ENCODE assay signal across 22 cellular contexts in genomic region chr16:69344171-69344570, GRCh38. TPM values are rescaled to one million over a fixed set of nuclear protein-coding genes. Genes with fewer than 3 reads are reported as not detected.
DNase-seq lines count a peak whose midpoint lies in the region; ATAC-seq, FAIRE-seq and TF ChIP-seq lines count a peak whose summit lies in the region.
"Had no signal": no experiment of that assay in that cellular context is flagged by ENCODE, and none has a peak within 500 bp of the region (broad histone marks: within the 10 kb centered on the region; RNA-seq: fewer than 3 reads in every experiment).

No MANE protein-coding gene starts in this region.

- intact Hi-C loops in HepG2 (cut with micrococcal nuclease; ENCODE audit: unreplicated experiment) = no loop called here
- intact Hi-C loops in right lobe of liver (cut with DNase I) = no loop called here

- H3K27ac ChIP-seq in HepG2 (ENCODE audit: extremely low read length, insufficient read depth, low read length) (no peak overlapping the region), right lobe of liver (no peak overlapping the region), layer of hippocampus (ENCODE audit: low read depth, low read length) (peak overlapping the region; percentile 71), substantia nigra (ENCODE audit: low read depth, low read length, poor library complexity, severe bottlenecking) (peak overlapping the region; percentile 55)
- H3K27ac ChIP-seq: BLaER1, GM23248, HL-60 had no signal

- H3K27me3 ChIP-seq in HepG2 (ENCODE audit: control insufficient read depth in 1 of 2, insufficient read depth in 2 of 2, low read length in 2 of 2) (no peaks in the 10 kb centered on the region; a peak in 1 of 5 replicates), right lobe of liver (no peaks in the 10 kb centered on the region), layer of hippocampus (ENCODE audit: control insufficient read depth, insufficient read depth, low read length) (no peaks in the 10 kb centered on the region)
- H3K27me3 ChIP-seq: BLaER1 had no signal

- H3K4me2 ChIP-seq in HepG2 (ENCODE audit: low read depth, low read length) = no peak overlapping the region
- H3K4me2 ChIP-seq: BLaER1 had no signal

- no peak for FAIRE-seq in HepG2 (lab: Jason Lieb, UNC)
- FAIRE-seq: GM12892, GM18507 had no signal

- no peak for TF ChIP-seq EP300 in HepG2 (IDR thresholded peaks at IDR 0.05; ENCODE audit: low read depth in 2 of 2, low read length in 2 of 2)
- TF ChIP-seq EP300 in HepG2 (CRISPR knock-in tag; IDR thresholded peaks at IDR 0.05; ENCODE audit: borderline replicate concordance) = no peak

- H4K20me1 ChIP-seq in HepG2 (ENCODE audit: insufficient read depth, low read length) = no peaks in the 10 kb centered on the region

- H3K4me3 ChIP-seq in HepG2 (replicated peaks in 1 of 3; ENCODE audit: insufficient read depth in 1 of 3, low read depth in 2 of 3, low read length in 3 of 3) (no peak overlapping the region), right lobe of liver (no peak overlapping the region)
- H3K4me3 ChIP-seq: BLaER1, GM23248 had no signal

- WGBS in HepG2 (ENCODE audit: low lambda C conversion rate) = 98% methylated on average over 5 of the region's 5 CpGs
- 98% methylated on average over 5 of the region's 5 CpGs for WGBS in right lobe of liver (ENCODE audit: insufficient coverage, low coverage, low lambda C conversion rate, missing lambda C conversion rate)

- H3K9ac ChIP-seq in HepG2 (ENCODE audit: insufficient read depth, low read depth, low read length) = no peak overlapping the region
- H3K9ac ChIP-seq: BLaER1, GM23248 had no signal

- no peak for TF ChIP-seq RAD21 in HepG2 (CRISPR knock-in tag; IDR thresholded peaks at IDR 0.05)

- in situ Hi-C loops in HepG2 (cut with HindIII; ENCODE audit: extremely low pct_ligation_motif_present, low pct_unique_long_range_greater_than_20kb) = no loop called here

- TF ChIP-seq POLR2A in HepG2 (IDR thresholded peaks at IDR 0.05; ENCODE audit: insufficient read depth in 1 of 2, low read depth in 2 of 2, low read length in 2 of 2) (no peak), right lobe of liver (IDR thresholded peaks at IDR 0.05) (no peak)

- H3K36me3 ChIP-seq in HepG2 (replicated peaks in 1 of 2; ENCODE audit: control insufficient read depth in 1 of 2, insufficient read depth in 2 of 2, low read length in 2 of 2) (peaks cover 8 to 24% of the 10 kb centered on the region in 2 experiments), right lobe of liver (peaks cover 0 to 29% (median 5%) of the 10 kb centered on the region in 4 donors)

- H3K4me1 ChIP-seq in HepG2 (ENCODE audit: insufficient read depth, low read length) (peaks cover 20% of the 10 kb centered on the region), right lobe of liver (peaks cover 0 to 9% (median 3%) of the 10 kb centered on the region in 4 donors)

- H2AFZ ChIP-seq in HepG2 (ENCODE audit: low read length) = no peak overlapping the region
- H2AFZ ChIP-seq: GM23248 had no signal

- H3K9me3 ChIP-seq in HepG2 (ENCODE audit: low read length) (no peaks in the 10 kb centered on the region), right lobe of liver (no peaks in the 10 kb centered on the region)
- H3K9me3 ChIP-seq: BLaER1 had no signal

- BruUV-seq in HepG2 (replicated peaks; lab: Mats Ljungman, UMichigan) = no TSS peak

- POLR2A ChIA-PET in HepG2 (lab: Yijun Ruan, JAX) = interaction anchor here (1.6 kb wide), 1 partner anchor 156 kb away, joined by 3 read pairs; no protein-coding TSS in a partner anchor

- no peak for ATAC-seq in HepG2
- no peak for ATAC-seq in right lobe of liver

- H3K79me2 ChIP-seq in HepG2 (ENCODE audit: insufficient read depth, low read length) = peaks cover 29% of the 10 kb centered on the region

- CTCF ChIA-PET in HepG2 (lab: Yijun Ruan, JAX; ENCODE audit: low intra/inter-chr PET ratio, low total read pairs) = no interaction called here

- DNase-seq in HepG2 (ENCODE audit: low spot score) (no peak), right lobe of liver (no peak), substantia nigra (lab: John Stamatoyannopoulos, UW) (peak in 1 of 49 donors; percentile 6), OCI-M2 (lab: John Stamatoyannopoulos, UW; ENCODE audit: unreplicated experiment) (no peak), mesenteric fat pad (ENCODE audit: low spot score) (no peak)
- DNase-seq in activated T-cell treated with anti-CD3 and anti-CD28 coated beads, Interleukin-2, amount 50 U/mL, for 1 hour = no peak
- DNase-seq: 8988T; CD4-positive, alpha-beta memory T cell; DMS153; DMS79; GDM1; GM23248; HCEC 1CT had no signal

- TF ChIP-seq CTCF in HepG2 (CRISPR knock-in tag; IDR thresholded peaks at IDR 0.05) = no peak
- TF ChIP-seq CTCF in right lobe of liver (IDR thresholded peaks at IDR 0.05) = no peak

RNA-seq across cellular contexts. Expression of gene NIP7, which starts 4.6 kb away (rescaled TPM):
- total RNA-seq in HepG2 (2016; rRNA removed; fragmentation: Illumina TruSeq; extraction: Trizol) = 114 and 144 TPM in 2 replicates
- 18.2 and 22.3 TPM in 2 replicates for total RNA-seq in HepG2 (2016; cell fraction: cytosol; rRNA removed; fragmentation: Illumina TruSeq; extraction: Trizol; ENCODE audit: low read depth)
- 111 and 158 TPM in 2 replicates for total RNA-seq in HepG2 (2016; cell fraction: insoluble cytoplasmic fraction; rRNA removed; fragmentation: Illumina TruSeq; extraction: Trizol)
- 44.6 and 49.9 TPM in 2 replicates for total RNA-seq in HepG2 (2016; cell fraction: membrane; rRNA removed; fragmentation: Illumina TruSeq; extraction: Trizol)
- total RNA-seq in HepG2 (2016; cell fraction: nucleus; rRNA removed; fragmentation: Illumina TruSeq; extraction: Trizol) = 41.5 and 45.6 TPM in 2 replicates
- 14.0 and 15.3 TPM in 2 replicates for polyA plus RNA-seq in HepG2 (2011; rRNA removed)
- polyA plus RNA-seq in HepG2 (2011; cell fraction: cytosol; rRNA removed) = 14.2 and 20.2 TPM in 2 replicates
- 6.7 and 10.3 TPM in 2 replicates for polyA plus RNA-seq in HepG2 (2011; cell fraction: nucleus; rRNA removed)
- polyA plus RNA-seq in HepG2 (2012) = 36.0 and 46.6 TPM in 2 replicates
- 8.3 and 9.9 TPM in 2 replicates for polyA plus RNA-seq in HepG2 (2016; cell fraction: cytosol; fragmentation: Illumina TruSeq; extraction: Trizol; ENCODE audit: low read depth)
- polyA plus RNA-seq in HepG2 (2016; cell fraction: insoluble cytoplasmic fraction; fragmentation: Illumina TruSeq; extraction: Trizol; ENCODE audit: low read depth) = 140 and 161 TPM in 2 replicates
- polyA plus RNA-seq in HepG2 (2016; cell fraction: membrane; fragmentation: Illumina TruSeq; extraction: Trizol; ENCODE audit: low read depth) = 25.6 and 25.8 TPM in 2 replicates
- 69.5 and 74.1 TPM in 2 replicates for polyA plus RNA-seq in HepG2 (2016; cell fraction: nucleus; fragmentation: Illumina TruSeq; extraction: Trizol; ENCODE audit: insufficient read depth, low read depth)
- 18.1 and 22.6 TPM in 2 replicates for polyA minus RNA-seq in HepG2 (2011; rRNA and poly(A)+ RNA removed; ENCODE audit: low replicate concordance)
- 14.7 and 15.0 TPM in 2 replicates for polyA minus RNA-seq in HepG2 (2011; cell fraction: cytosol; rRNA and poly(A)+ RNA removed)
- 21.9 and 26.0 TPM in 2 replicates for polyA minus RNA-seq in HepG2 (2011; cell fraction: nucleus; rRNA and poly(A)+ RNA removed)
- 10 to 100 TPM in 3 of 6 experiments, 1 to 10 TPM in 3; 6.9 to 11.3 (median 9.4) TPM for total RNA-seq in right lobe of liver
- 32.8 TPM for total RNA-seq in mesenteric fat pad

RNA-seq across cellular contexts. Expression of gene COG8, which starts 4.8 kb away (rescaled TPM):
- total RNA-seq in HepG2 (2016; rRNA removed; fragmentation: Illumina TruSeq; extraction: Trizol) (52.1 and 55.3 TPM in 2 replicates), right lobe of liver (10 to 100 TPM; 16.0 to 35.5 (median 25.3) TPM), mesenteric fat pad (25.0 TPM)
- total RNA-seq in HepG2 (2016; cell fraction: cytosol; rRNA removed; fragmentation: Illumina TruSeq; extraction: Trizol; ENCODE audit: low read depth) = 10.7 and 10.9 TPM in 2 replicates
- 51.4 and 55.0 TPM in 2 replicates for total RNA-seq in HepG2 (2016; cell fraction: insoluble cytoplasmic fraction; rRNA removed; fragmentation: Illumina TruSeq; extraction: Trizol)
- 19.3 and 21.7 TPM in 2 replicates for total RNA-seq in HepG2 (2016; cell fraction: membrane; rRNA removed; fragmentation: Illumina TruSeq; extraction: Trizol)
- 36.9 and 39.9 TPM in 2 replicates for total RNA-seq in HepG2 (2016; cell fraction: nucleus; rRNA removed; fragmentation: Illumina TruSeq; extraction: Trizol)
- 45.5 and 53.9 TPM in 2 replicates for polyA plus RNA-seq in HepG2 (2011; rRNA removed)
- 41.6 and 42.2 TPM in 2 replicates for polyA plus RNA-seq in HepG2 (2011; cell fraction: cytosol; rRNA removed)
- polyA plus RNA-seq in HepG2 (2011; cell fraction: nucleus; rRNA removed) = 54.2 and 55.8 TPM in 2 replicates
- polyA plus RNA-seq in HepG2 (2012) = 25.6 and 25.8 TPM in 2 replicates
- polyA plus RNA-seq in HepG2 (2016; cell fraction: cytosol; fragmentation: Illumina TruSeq; extraction: Trizol; ENCODE audit: low read depth) = 4.5 and 4.6 TPM in 2 replicates
- 43.6 and 45.3 TPM in 2 replicates for polyA plus RNA-seq in HepG2 (2016; cell fraction: insoluble cytoplasmic fraction; fragmentation: Illumina TruSeq; extraction: Trizol; ENCODE audit: low read depth)
- polyA plus RNA-seq in HepG2 (2016; cell fraction: membrane; fragmentation: Illumina TruSeq; extraction: Trizol; ENCODE audit: low read depth) = 8.1 and 10.3 TPM in 2 replicates
- polyA plus RNA-seq in HepG2 (2016; cell fraction: nucleus; fragmentation: Illumina TruSeq; extraction: Trizol; ENCODE audit: insufficient read depth, low read depth) = 58.0 and 62.4 TPM in 2 replicates
- polyA minus RNA-seq in HepG2 (2011; rRNA and poly(A)+ RNA removed; ENCODE audit: low replicate concordance) = 107 and 148 TPM in 2 replicates
- 58.2 and 58.3 TPM in 2 replicates for polyA minus RNA-seq in HepG2 (2011; cell fraction: cytosol; rRNA and poly(A)+ RNA removed)
- 63.6 and 70.5 TPM in 2 replicates for polyA minus RNA-seq in HepG2 (2011; cell fraction: nucleus; rRNA and poly(A)+ RNA removed)

RNA-seq across cellular contexts. Expression of gene TMED6, which starts 7.4 kb away (rescaled TPM):
- total RNA-seq in HepG2 (2016; rRNA removed; fragmentation: Illumina TruSeq; extraction: Trizol) (6.4 and 14.4 TPM in 2 replicates), right lobe of liver (1 to 10 TPM; 1.6 to 9.9 (median 2.6) TPM), mesenteric fat pad (1.2 TPM)
- total RNA-seq in HepG2 (2016; cell fraction: cytosol; rRNA removed; fragmentation: Illumina TruSeq; extraction: Trizol; ENCODE audit: low read depth) = 2.9 and 4.8 TPM in 2 replicates
- total RNA-seq in HepG2 (2016; cell fraction: insoluble cytoplasmic fraction; rRNA removed; fragmentation: Illumina TruSeq; extraction: Trizol) = 9.7 and 13.1 TPM in 2 replicates
- 4.0 and 4.4 TPM in 2 replicates for total RNA-seq in HepG2 (2016; cell fraction: membrane; rRNA removed; fragmentation: Illumina TruSeq; extraction: Trizol)
- total RNA-seq in HepG2 (2016; cell fraction: nucleus; rRNA removed; fragmentation: Illumina TruSeq; extraction: Trizol) = 9.6 and 11.2 TPM in 2 replicates
- 9.8 and 10.5 TPM in 2 replicates for polyA plus RNA-seq in HepG2 (2011; rRNA removed)
- polyA plus RNA-seq in HepG2 (2011; cell fraction: cytosol; rRNA removed) = 8.0 and 12.8 TPM in 2 replicates
- 3.0 and 4.5 TPM in 2 replicates for polyA plus RNA-seq in HepG2 (2011; cell fraction: nucleus; rRNA removed)
- 6.0 and 10.3 TPM in 2 replicates for polyA plus RNA-seq in HepG2 (2012)
- polyA plus RNA-seq in HepG2 (2016; cell fraction: cytosol; fragmentation: Illumina TruSeq; extraction: Trizol; ENCODE audit: low read depth) = 3.8 and 4.3 TPM in 2 replicates
- polyA plus RNA-seq in HepG2 (2016; cell fraction: insoluble cytoplasmic fraction; fragmentation: Illumina TruSeq; extraction: Trizol; ENCODE audit: low read depth) = 7.5 and 10.5 TPM in 2 replicates
- 3.5 and 4.2 TPM in 2 replicates for polyA plus RNA-seq in HepG2 (2016; cell fraction: membrane; fragmentation: Illumina TruSeq; extraction: Trizol; ENCODE audit: low read depth)
- 17.8 and 20.3 TPM in 2 replicates for polyA plus RNA-seq in HepG2 (2016; cell fraction: nucleus; fragmentation: Illumina TruSeq; extraction: Trizol; ENCODE audit: insufficient read depth, low read depth)
- 1.3 and 10.3 TPM in 2 replicates for polyA minus RNA-seq in HepG2 (2011; rRNA and poly(A)+ RNA removed; ENCODE audit: low replicate concordance)
- polyA minus RNA-seq in HepG2 (2011; cell fraction: cytosol; rRNA and poly(A)+ RNA removed) = 1.6 and 2.7 TPM in 2 replicates
- polyA minus RNA-seq in HepG2 (2011; cell fraction: nucleus; rRNA and poly(A)+ RNA removed) = 6.2 and 6.7 TPM in 2 replicates
- total RNA-seq: Daoy, GM23248, H4 had no signal
- polyA plus RNA-seq: AG04450, CD14-positive monocyte had no signal

RNA-seq across cellular contexts. Expression of gene PDF, which starts 13.8 kb away (rescaled TPM):
- total RNA-seq in HepG2 (2016; rRNA removed; fragmentation: Illumina TruSeq; extraction: Trizol) = 26.8 and 48.8 TPM in 2 replicates
- total RNA-seq in HepG2 (2016; cell fraction: cytosol; rRNA removed; fragmentation: Illumina TruSeq; extraction: Trizol; ENCODE audit: low read depth) = 18.2 and 24.6 TPM in 2 replicates
- 28.5 and 44.0 TPM in 2 replicates for total RNA-seq in HepG2 (2016; cell fraction: insoluble cytoplasmic fraction; rRNA removed; fragmentation: Illumina TruSeq; extraction: Trizol)
- total RNA-seq in HepG2 (2016; cell fraction: membrane; rRNA removed; fragmentation: Illumina TruSeq; extraction: Trizol) = 38.4 and 44.7 TPM in 2 replicates
- total RNA-seq in HepG2 (2016; cell fraction: nucleus; rRNA removed; fragmentation: Illumina TruSeq; extraction: Trizol) = 29.9 and 30.3 TPM in 2 replicates
- 12.4 and 15.5 TPM in 2 replicates for polyA plus RNA-seq in HepG2 (2011; rRNA removed)
- polyA plus RNA-seq in HepG2 (2011; cell fraction: cytosol; rRNA removed) = 22.8 and 23.1 TPM in 2 replicates
- 24.7 and 25.0 TPM in 2 replicates for polyA plus RNA-seq in HepG2 (2011; cell fraction: nucleus; rRNA removed)
- 6.4 and 8.7 TPM in 2 replicates for polyA plus RNA-seq in HepG2 (2012)
- 23.5 and 29.1 TPM in 2 replicates for polyA plus RNA-seq in HepG2 (2016; cell fraction: cytosol; fragmentation: Illumina TruSeq; extraction: Trizol; ENCODE audit: low read depth)
- polyA plus RNA-seq in HepG2 (2016; cell fraction: insoluble cytoplasmic fraction; fragmentation: Illumina TruSeq; extraction: Trizol; ENCODE audit: low read depth) = 23.7 and 27.1 TPM in 2 replicates
- polyA plus RNA-seq in HepG2 (2016; cell fraction: membrane; fragmentation: Illumina TruSeq; extraction: Trizol; ENCODE audit: low read depth) = 21.1 and 25.6 TPM in 2 replicates
- 37.8 and 54.6 TPM in 2 replicates for polyA plus RNA-seq in HepG2 (2016; cell fraction: nucleus; fragmentation: Illumina TruSeq; extraction: Trizol; ENCODE audit: insufficient read depth, low read depth)
- polyA minus RNA-seq in HepG2 (2011; rRNA and poly(A)+ RNA removed; ENCODE audit: low replicate concordance) = 4.4 and 16.0 TPM in 2 replicates
- polyA minus RNA-seq in HepG2 (2011; cell fraction: cytosol; rRNA and poly(A)+ RNA removed) = 15.6 and 19.5 TPM in 2 replicates
- polyA minus RNA-seq in HepG2 (2011; cell fraction: nucleus; rRNA and poly(A)+ RNA removed) = 6.3 and 19.4 TPM in 2 replicates
- total RNA-seq in right lobe of liver = 10 to 100 TPM; 13.5 to 38.5 (median 15.7) TPM
- total RNA-seq in mesenteric fat pad = 14.8 TPM

RNA-seq across cellular contexts. Expression of gene VPS4A, which starts 33.0 kb away (rescaled TPM):
- 21.0 and 27.9 TPM in 2 replicates for total RNA-seq in HepG2 (2016; rRNA removed; fragmentation: Illumina TruSeq; extraction: Trizol)
- 22.9 and 26.6 TPM in 2 replicates for total RNA-seq in HepG2 (2016; cell fraction: cytosol; rRNA removed; fragmentation: Illumina TruSeq; extraction: Trizol; ENCODE audit: low read depth)
- 20.6 and 26.3 TPM in 2 replicates for total RNA-seq in HepG2 (2016; cell fraction: insoluble cytoplasmic fraction; rRNA removed; fragmentation: Illumina TruSeq; extraction: Trizol)
- 35.0 and 37.1 TPM in 2 replicates for total RNA-seq in HepG2 (2016; cell fraction: membrane; rRNA removed; fragmentation: Illumina TruSeq; extraction: Trizol)
- 20.1 and 24.2 TPM in 2 replicates for total RNA-seq in HepG2 (2016; cell fraction: nucleus; rRNA removed; fragmentation: Illumina TruSeq; extraction: Trizol)
- polyA plus RNA-seq in HepG2 (2011; rRNA removed) = 13.2 and 15.7 TPM in 2 replicates
- polyA plus RNA-seq in HepG2 (2011; cell fraction: cytosol; rRNA removed) = 13.5 TPM in 2 replicates
- 19.8 and 23.6 TPM in 2 replicates for polyA plus RNA-seq in HepG2 (2011; cell fraction: nucleus; rRNA removed)
- polyA plus RNA-seq in HepG2 (2012) = 35.1 and 39.0 TPM in 2 replicates
- 17.7 and 22.9 TPM in 2 replicates for polyA plus RNA-seq in HepG2 (2016; cell fraction: cytosol; fragmentation: Illumina TruSeq; extraction: Trizol; ENCODE audit: low read depth)
- polyA plus RNA-seq in HepG2 (2016; cell fraction: insoluble cytoplasmic fraction; fragmentation: Illumina TruSeq; extraction: Trizol; ENCODE audit: low read depth) = 25.9 and 27.3 TPM in 2 replicates
- 29.1 and 33.5 TPM in 2 replicates for polyA plus RNA-seq in HepG2 (2016; cell fraction: membrane; fragmentation: Illumina TruSeq; extraction: Trizol; ENCODE audit: low read depth)
- 40.5 and 45.1 TPM in 2 replicates for polyA plus RNA-seq in HepG2 (2016; cell fraction: nucleus; fragmentation: Illumina TruSeq; extraction: Trizol; ENCODE audit: insufficient read depth, low read depth)
- 26.2 and 31.9 TPM in 2 replicates for polyA minus RNA-seq in HepG2 (2011; rRNA and poly(A)+ RNA removed; ENCODE audit: low replicate concordance)
- polyA minus RNA-seq in HepG2 (2011; cell fraction: cytosol; rRNA and poly(A)+ RNA removed) = 8.4 and 11.2 TPM in 2 replicates
- polyA minus RNA-seq in HepG2 (2011; cell fraction: nucleus; rRNA and poly(A)+ RNA removed) = 15.3 and 19.3 TPM in 2 replicates
- 10 to 100 TPM in 5 of 6 experiments, 1 to 10 TPM in 1; 9.6 to 15.3 (median 12.3) TPM for total RNA-seq in right lobe of liver
- total RNA-seq in mesenteric fat pad = 36.3 TPM

Comparison
In these comparisons a context has a peak if more than half of its experiments do, and no peak if none do; other contexts are left out.
1. H3K27ac ChIP-seq: peak in layer of hippocampus (single experiment) and substantia nigra (single experiment); none in HepG2 (single experiment) and right lobe of liver (0 of 3).